19 cellular contexts compared by ENCODE assay signal in genomic region chr4:162586266-162586665, GRCh38.
DNase-seq lines count a peak whose midpoint lies in the region; ATAC-seq, FAIRE-seq and TF ChIP-seq lines count a peak whose summit lies in the region.
"Had no signal": no experiment of that assay in that cellular context is flagged by ENCODE, and none has a peak within 500 bp of the region (broad histone marks: within the 10 kb centered on the region; RNA-seq: fewer than 3 reads in every experiment).

No MANE protein-coding gene starts in this region.

- intact Hi-C loops in PC-3 (cut with micrococcal nuclease) = no loop called here
- intact Hi-C loops in kidney (cut with DNase I) = no loop called here

- no peak overlapping the region for H2AFZ ChIP-seq in PC-3 (ENCODE audit: low read length)

- no peak overlapping the region for H3K27ac ChIP-seq in PC-3 (ENCODE audit: low read length)
- H3K27ac ChIP-seq in kidney (ENCODE audit: low read depth in 2 of 2, low read length in 2 of 2) = no peak overlapping the region

- H3K4me2 ChIP-seq in PC-3 (ENCODE audit: low read length) = no peak overlapping the region

- H3K9ac ChIP-seq in PC-3 (ENCODE audit: low read length) (no peak overlapping the region), kidney (ENCODE audit: low read length in 2 of 2) (no peak overlapping the region)

- no peaks in the 10 kb centered on the region for H3K79me2 ChIP-seq in PC-3 (ENCODE audit: low read length)

- no peaks in the 10 kb centered on the region for H3F3A ChIP-seq in PC-3 (ENCODE audit: low read length, unreplicated experiment)

- H3K4me3 ChIP-seq in PC-3 (ENCODE audit: low read length) (no peak overlapping the region), kidney (ENCODE audit: low read length in 2 of 2) (no peak overlapping the region)
- H3K4me3 ChIP-seq: HAP-1 had no signal

- H3K36me3 ChIP-seq in PC-3 (ENCODE audit: low read depth, low read length) = no peaks in the 10 kb centered on the region
- no peaks in the 10 kb centered on the region for H3K36me3 ChIP-seq in kidney (ENCODE audit: control insufficient read depth in 1 of 2, insufficient read depth in 2 of 2, low read length in 2 of 2)
- H3K36me3 ChIP-seq: HAP-1 had no signal

- no peak for TF ChIP-seq CTCF in PC-3 (conservative IDR thresholded peaks at IDR 0.05; ENCODE audit: low read depth, low read length)
- TF ChIP-seq CTCF in kidney (IDR thresholded peaks at IDR 0.05; ENCODE audit: borderline replicate concordance, extremely low read depth, insufficient read depth) = no peak
- no peak for TF ChIP-seq CTCF in GM10248 (IDR thresholded peaks at IDR 0.05; ENCODE audit: control extremely low read depth, extremely low read depth, low read depth, missing control alignments)

- H3K27me3 ChIP-seq in PC-3 (ENCODE audit: low read length) = no peaks in the 10 kb centered on the region

- ATAC-seq in PC-3 (peak; percentile 54), GM18502 (IDR thresholded peaks at IDR 0.05; ENCODE audit: poor library complexity, unreplicated experiment) (no peak)

- H4K20me1 ChIP-seq in PC-3 (ENCODE audit: low read length) = no peaks in the 10 kb centered on the region

- DNase-seq in ELR (ENCODE audit: low read depth) (peak; percentile 53), PC-3 (peak; percentile 27), astrocyte of the hippocampus (ENCODE audit: low read depth, low spot score) (peak; percentile 1), kidney (no peak), NCI-H2107 (lab: John Stamatoyannopoulos, UW) (no peak), AG08396 (ENCODE audit: low spot score) (no peak), GM10248 (ENCODE audit: extremely low spot score) (no peak)
- DNase-seq: 8988T; ACHN; C1 segment of cervical spinal cord; CD4-positive, alpha-beta T cell; DMS153; DMS79 treated with DMSO at 0.1 percent for 48 hours; EL; GF-D8 had no signal

- FAIRE-seq in kidney (lab: Jason Lieb, UNC) = peak; percentile 76
- FAIRE-seq: GM18507, H1 had no signal

- POLR2A ChIA-PET in PC-3 (lab: Charles Lee; ENCODE audit: unreplicated experiment) (no interaction called here), GM10248 (lab: Yijun Ruan, JAX) (no interaction called here)

- no peaks in the 10 kb centered on the region for H3K4me1 ChIP-seq in PC-3 (ENCODE audit: insufficient read depth, low read length)
- H3K4me1 ChIP-seq in kidney (ENCODE audit: control insufficient read depth in 1 of 2, insufficient read depth in 1 of 2, low read depth in 1 of 2, low read length in 2 of 2) = no peaks in the 10 kb centered on the region
- H3K4me1 ChIP-seq: HAP-1 had no signal

- BruUV-seq in PC-3 (replicated peaks; lab: Mats Ljungman, UMichigan) = no TSS peak

- CTCF ChIA-PET in PC-3 (lab: Charles Lee) (no interaction called here), GM10248 (lab: Yijun Ruan, JAX) (no interaction called here)

- H3K9me2 ChIP-seq in PC-3 (replicated peaks; ENCODE audit: low read length) = no peaks in the 10 kb centered on the region

- H3K9me3 ChIP-seq in PC-3 (ENCODE audit: low read length) (no peaks in the 10 kb centered on the region), kidney (ENCODE audit: control insufficient read depth in 1 of 2, low read length in 2 of 2) (no peaks in the 10 kb centered on the region)
- H3K9me3 ChIP-seq: HAP-1 had no signal

Comparison
In these comparisons a context has a peak if more than half of its experiments do, and no peak if none do; other contexts are left out.
1. DNase-seq: peak in ELR (single experiment), PC-3 (single experiment) and astrocyte of the hippocampus (single experiment); none in kidney (single experiment), NCI-H2107 (single experiment), AG08396 (single experiment) and GM10248 (single experiment).